20 cellular contexts compared by ENCODE assay signal in the genomic region with DNA sequence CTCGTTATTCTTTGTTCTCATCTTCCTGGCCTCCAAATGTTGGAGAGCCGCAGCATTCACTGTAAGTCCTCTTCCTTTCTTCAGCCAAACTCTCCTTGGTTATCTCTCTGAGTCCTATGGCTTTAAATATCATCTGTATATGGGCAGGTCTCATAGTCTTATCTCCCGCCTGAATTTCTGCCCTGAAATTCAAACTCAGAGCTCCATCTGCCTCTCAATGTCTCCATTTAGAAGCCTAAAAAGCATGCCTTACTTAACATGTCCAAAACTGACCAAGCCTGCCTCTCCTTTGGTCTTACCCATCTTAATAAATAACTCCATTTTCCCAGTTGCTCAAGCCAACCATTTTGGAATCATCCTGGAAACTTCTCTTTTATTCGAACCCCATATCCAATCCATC.
A peak's percentile ranks its signal among the peaks of the same experiment; 100 is the strongest.
DNase-seq lines count a peak whose midpoint lies in the region; ATAC-seq, FAIRE-seq and TF ChIP-seq lines count a peak whose summit lies in the region.
"Had no signal": no experiment of that assay in that cellular context is flagged by ENCODE, and none has a peak within 500 bp of the region (broad histone marks: within the 10 kb centered on the region; RNA-seq: fewer than 3 reads in every experiment).

No MANE protein-coding gene starts in this region.

- H3F3A ChIP-seq in GM23338 (replicated peaks; ENCODE audit: low read depth): no peaks in the 10 kb centered on the region

- H3K4me3 Mint-ChIP-seq in activated naive CD4-positive, alpha-beta T cell treated with anti-CD3 and anti-CD28 coated beads, Interleukin-2, amount 50 U/mL, for 24 hours: no peak overlapping the region
- H3K4me3 Mint-ChIP-seq in GM23338: no peak overlapping the region
- H3K4me3 Mint-ChIP-seq: CD4-positive, alpha-beta memory T cell; H9 had no signal

- H3K9me3 Mint-ChIP-seq in activated naive CD4-positive, alpha-beta T cell treated with anti-CD3 and anti-CD28 coated beads, Interleukin-2, amount 50 U/mL, for 24 hours: peaks cover 19% of the 10 kb centered on the region
- no peaks in the 10 kb centered on the region; the same call in 2 of the 3 replicates for H3K9me3 Mint-ChIP-seq in GM23338
- H3K9me3 Mint-ChIP-seq: H9 had no signal

- H2AFZ ChIP-seq in GM23338 (peak overlapping the region; percentile 63; the same call in 1 of the 2 replicates), K562 (ENCODE audit: low read depth, low read length) (peak overlapping the region; percentile 69), neuronal stem cell (ENCODE audit: low read length) (no peak overlapping the region)
- H2AFZ ChIP-seq: GM23248 had no signal

- no TSS peak for BruUV-seq in K562 (replicated peaks; lab: Mats Ljungman, UMichigan)

- no peaks in the 10 kb centered on the region for H3K27me3 Mint-ChIP-seq in activated naive CD4-positive, alpha-beta T cell treated with anti-CD3 and anti-CD28 coated beads, Interleukin-2, amount 50 U/mL, for 24 hours
- no peaks in the 10 kb centered on the region for H3K27me3 Mint-ChIP-seq in GM23338 (ENCODE audit: insufficient read depth, low read depth, poor library complexity)
- H3K27me3 Mint-ChIP-seq: CD4-positive, alpha-beta memory T cell had no signal

- peak overlapping the region; percentile 63 for H3K27ac Mint-ChIP-seq in activated naive CD4-positive, alpha-beta T cell treated with anti-CD3 and anti-CD28 coated beads, Interleukin-2, amount 50 U/mL, for 24 hours
- no peak overlapping the region for H3K27ac Mint-ChIP-seq in GM23338

- H2BK5ac ChIP-seq in neuronal stem cell (ENCODE audit: low read length): no peak overlapping the region

- no peak for TF ChIP-seq POLR2A in K562 (conservative IDR thresholded peaks at IDR 0.05)

- no peak overlapping the region for H3K18ac ChIP-seq in neuronal stem cell (ENCODE audit: low read length)

- no peak overlapping the region for H4K8ac ChIP-seq in neuronal stem cell (ENCODE audit: low read depth, low read length)

- H2BK12ac ChIP-seq in neuronal stem cell (ENCODE audit: low read length): no peak overlapping the region

- H3K4me3 ChIP-seq in GM23338: no peak overlapping the region
- H3K4me3 ChIP-seq in K562: no peak overlapping the region
- no peak overlapping the region for H3K4me3 ChIP-seq in neuronal stem cell (ENCODE audit: low read length in 2 of 2)
- H3K4me3 ChIP-seq in foreskin fibroblast (ENCODE audit: low read depth in 1 of 2, low read length in 2 of 2): no peak overlapping the region
- H3K4me3 ChIP-seq: GM12878, GM23248 had no signal

- H3K4me1 ChIP-seq in GM23338 (ENCODE audit: insufficient read depth) (no peaks in the 10 kb centered on the region; the same call in 1 of the 2 replicates), K562 (replicated peaks in 1 of 2; ENCODE audit: control insufficient read depth in 2 of 2, insufficient read depth in 2 of 2, low read length in 2 of 2) (peaks cover 33 to 34% of the 10 kb centered on the region in 2 experiments), neuronal stem cell (ENCODE audit: control insufficient read depth in 2 of 2, insufficient read depth in 1 of 2, low read depth in 1 of 2, low read length in 2 of 2) (peaks cover 18 to 27% of the 10 kb centered on the region in 2 donors)

- POLR2A ChIA-PET in K562 (lab: Yijun Ruan, JAX): interaction anchor here (0.6 to 1.8 kb wide), 7 partner anchors 8 to 236 kb away, joined by 3 to 11 read pairs (median 4); no protein-coding TSS in a partner anchor

- TF ChIP-seq CTCF in GM23338 (conservative IDR thresholded peaks at IDR 0.05; ENCODE audit: low read depth in 2 of 2) (no peak), K562 (IDR thresholded peaks at IDR 0.05 in 2 of 3, conservative IDR thresholded peaks at IDR 0.05 in 1 of 3; ENCODE audit: insufficient read depth in 2 of 3, low read depth in 1 of 3, low read length in 3 of 3) (peak in 1 of 3 experiments; percentile 30; a peak in 1 of 6 replicates), foreskin fibroblast (IDR thresholded peaks at IDR 0.05; ENCODE audit: low read depth, low read length) (no peak)

- H3K4me2 ChIP-seq in GM23338 (no peak overlapping the region), K562 (ENCODE audit: insufficient read depth, low read length) (0 out of 2 replicates have a peak overlapping the region, but pooled peaks have one; percentile 3), neuronal stem cell (ENCODE audit: insufficient read depth, low read length, poor library complexity, severe bottlenecking) (no peak overlapping the region)

- CTCF ChIA-PET in K562 (lab: Yijun Ruan, JAX; ENCODE audit: low intra/inter-chr PET ratio): no interaction called here

- WGBS in K562 (ENCODE audit: insufficient coverage, low coverage, missing lambda C conversion rate): 9% methylated on average over 4 of the region's 4 CpGs
- WGBS in neuronal stem cell (ENCODE audit: extremely low coverage in 2 of 2, insufficient read length in 2 of 2, insufficient replicate concordance in 1 of 2), 2 donors: no CpG with 5 or more reads among the region's 4 CpGs

- H2BK120ac ChIP-seq in neuronal stem cell (ENCODE audit: low read depth, low read length): no peak overlapping the region

- H4K20me1 ChIP-seq in GM23338 (replicated peaks; ENCODE audit: insufficient read depth): no peaks in the 10 kb centered on the region
- H4K20me1 ChIP-seq in K562 (replicated peaks; ENCODE audit: control insufficient read depth, insufficient read depth, low read length): no peaks in the 10 kb centered on the region

- no peak overlapping the region for H3K27ac ChIP-seq in GM23338 (ENCODE audit: low read depth)
- H3K27ac ChIP-seq in K562 (ENCODE audit: extremely low read depth, low read depth, low read length): peak overlapping the region; percentile 29; the same call in 2 of the 3 replicates
- no peak overlapping the region for H3K27ac ChIP-seq in neuronal stem cell (replicated peaks; ENCODE audit: low read length)
- H3K27ac ChIP-seq: GM23248 had no signal

- peak overlapping the region; percentile 15 to 72; a peak in 2 of 4 replicates for H3K9ac ChIP-seq in K562 (ENCODE audit: insufficient read depth in 1 of 2, low read depth in 2 of 2, low read length in 2 of 2)
- no peak overlapping the region for H3K9ac ChIP-seq in neuronal stem cell (ENCODE audit: low read depth, low read length, poor library complexity)
- H3K9ac ChIP-seq: GM23248 had no signal

- peak overlapping the region; percentile 20 for H2AK5ac ChIP-seq in neuronal stem cell (ENCODE audit: low read depth, low read length)

- TF ChIP-seq RAD21 in K562 (CRISPR knock-in tag; conservative IDR thresholded peaks at IDR 0.05 in 1 of 2, IDR thresholded peaks at IDR 0.05 in 1 of 2): peak; percentile 14 to 62; a peak in 3 of 4 replicates

- H3K9me1 ChIP-seq in K562 (ENCODE audit: control insufficient read depth, insufficient read depth, low read length): no peaks in the 10 kb centered on the region

- no peak overlapping the region for H2BK15ac ChIP-seq in neuronal stem cell (ENCODE audit: low read length)

- H3K36me3 Mint-ChIP-seq in activated naive CD4-positive, alpha-beta T cell treated with anti-CD3 and anti-CD28 coated beads, Interleukin-2, amount 50 U/mL, for 24 hours: peaks cover 20% of the 10 kb centered on the region
- no peaks in the 10 kb centered on the region for H3K36me3 Mint-ChIP-seq in GM23338 (ENCODE audit: low read depth)

- no peak for FAIRE-seq in K562 (lab: Jason Lieb, UNC)
- FAIRE-seq: G401.6, GM12878, GM19239 had no signal

- H3K9me3 ChIP-seq in K562 (replicated peaks; ENCODE audit: control insufficient read depth, insufficient read depth, low read depth, low read length) (peaks cover 6% of the 10 kb centered on the region), neuronal stem cell (replicated peaks in 1 of 2; ENCODE audit: control insufficient read depth in 2 of 2, insufficient read depth in 1 of 2, low read depth in 1 of 2, low read length in 2 of 2) (no peaks in the 10 kb centered on the region)

- H3K36me3 ChIP-seq in GM23338 (ENCODE audit: insufficient read depth) (no peaks in the 10 kb centered on the region), K562 (ENCODE audit: control insufficient read depth, insufficient read depth, low read length) (no peaks in the 10 kb centered on the region), neuronal stem cell (replicated peaks in 1 of 2; ENCODE audit: control insufficient read depth in 2 of 2, insufficient read depth in 2 of 2, low read length in 2 of 2) (no peaks in the 10 kb centered on the region)

- no peak overlapping the region for H4K91ac ChIP-seq in neuronal stem cell (ENCODE audit: low read depth, low read length, poor library complexity)

- H3K27me3 ChIP-seq in GM23338 (ENCODE audit: insufficient read depth) (no peaks in the 10 kb centered on the region), K562 (ENCODE audit: control insufficient read depth in 2 of 2, insufficient read depth in 2 of 2, low read length in 2 of 2) (no peaks in the 10 kb centered on the region), neuronal stem cell (ENCODE audit: control insufficient read depth in 3 of 3, insufficient read depth in 3 of 3, low read depth in 1 of 3, low read length in 3 of 3) (peaks cover 0 to 7% (median 0%) of the 10 kb centered on the region in 3 experiments)

- no peak overlapping the region for H3K14ac ChIP-seq in neuronal stem cell (ENCODE audit: low read length)

- H3K4ac ChIP-seq in neuronal stem cell (ENCODE audit: low read length): no peak overlapping the region

- intact Hi-C loops in K562 (cut with micrococcal nuclease): loop anchor here (2.0 kb wide), 1 partner anchor 130 kb away; no protein-coding TSS in a partner anchor

- H3K4me1 Mint-ChIP-seq in activated naive CD4-positive, alpha-beta T cell treated with anti-CD3 and anti-CD28 coated beads, Interleukin-2, amount 50 U/mL, for 24 hours: peaks cover 4% of the 10 kb centered on the region
- peaks cover 12% of the 10 kb centered on the region for H3K4me1 Mint-ChIP-seq in GM23338

- ATAC-seq in GM23338 (no peak), K562 (peak; percentile 23; the same call in 2 of the 3 replicates), HG03520 (IDR thresholded peaks at IDR 0.05; ENCODE audit: unreplicated experiment) (no peak)
- ATAC-seq: GM12878, HCT116 had no signal

- TF ChIP-seq EP300 in K562 (IDR thresholded peaks at IDR 0.05; ENCODE audit: low read length): no peak

- H3K9me2 ChIP-seq in GM23338 (ENCODE audit: insufficient read depth): no peaks in the 10 kb centered on the region

- H3K79me2 ChIP-seq in GM23338 (replicated peaks; ENCODE audit: insufficient read depth) (no peaks in the 10 kb centered on the region), K562 (ENCODE audit: control insufficient read depth, insufficient read depth, low read length) (no peaks in the 10 kb centered on the region)

- no peaks in the 10 kb centered on the region for H3K79me1 ChIP-seq in neuronal stem cell (ENCODE audit: low read depth, low read length)

- no peak for DNase-seq in activated naive CD4-positive, alpha-beta T cell treated with Interleukin-2 at 50 U/mL for 16 hours
- DNase-seq in GM23338 (ENCODE audit: low spot score) (no peak), K562 (ENCODE audit: extremely low read depth in 1 of 4, low spot score in 3 of 4) (peak in 2 of 4 experiments; percentile 36 to 62), neuronal stem cell (ENCODE audit: low spot score) (no peak), foreskin fibroblast (no peak), A172 (ENCODE audit: low spot score) (no peak)
- DNase-seq: 8988T; C1 segment of cervical spinal cord; CD4-positive, alpha-beta memory T cell; COR-L47; DMS153; DND-41; GM23248; H9 had no signal

- in situ Hi-C loops in K562 (cut with MboI): no loop called here

- H3K23ac ChIP-seq in neuronal stem cell (ENCODE audit: low read depth, low read length, poor library complexity): no peak overlapping the region
